ENCODE assay signal across 1 cellular context in the genomic region with DNA sequence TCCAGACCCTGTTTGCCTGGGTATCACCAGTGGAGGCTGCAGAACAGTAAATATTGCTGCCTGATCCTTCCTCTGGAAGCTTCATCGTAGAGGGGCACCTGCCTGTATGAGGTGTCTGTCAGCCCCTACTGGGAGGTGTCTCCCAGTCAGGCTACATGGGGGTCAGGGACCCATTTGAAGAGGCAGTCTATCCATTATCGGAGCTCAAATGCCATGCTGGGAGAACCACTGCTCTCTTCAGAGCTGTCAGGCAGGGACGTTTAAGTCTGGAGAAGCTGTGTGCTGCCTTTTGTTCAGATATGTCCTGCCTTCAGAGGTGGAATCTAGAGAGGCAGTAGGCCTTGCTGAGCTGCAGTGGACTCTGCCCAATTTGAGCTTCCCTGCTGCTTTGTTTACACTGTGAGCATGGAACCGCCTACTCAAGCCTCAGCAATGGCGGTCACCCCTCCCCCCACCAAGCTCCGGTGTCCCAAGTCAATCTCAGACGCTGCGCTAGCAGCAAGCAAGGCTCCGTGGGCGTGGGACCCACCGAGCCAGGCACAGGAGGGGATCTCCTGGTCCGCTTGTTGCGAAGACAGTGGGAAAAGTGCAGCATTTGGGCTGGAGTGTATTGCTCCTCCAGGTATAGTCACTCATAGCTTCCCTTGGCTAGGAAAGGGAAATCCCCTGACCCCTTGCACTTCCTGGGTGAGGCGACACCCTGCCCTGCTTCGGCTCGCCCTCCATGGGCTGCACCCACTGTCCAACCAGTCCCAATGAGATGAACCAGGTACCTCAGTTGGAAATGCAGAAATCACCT.
A peak's percentile ranks its signal among the peaks of the same experiment; 100 is the strongest.
TF ChIP-seq lines count a peak whose summit lies in the region.
"Not testable (repeated sequence)": the region's sequence is repeated elsewhere in the genome, so short reads cannot be mapped to it uniquely, and the experiment has no call there.

No MANE protein-coding gene starts in this region.

TF ChIP-seq in HepG2, 621 proteins besides CTCF, POLR2A, EP300 and RAD21 (continued from another document and continues in another):
- TF ChIP-seq, protein P1, sequence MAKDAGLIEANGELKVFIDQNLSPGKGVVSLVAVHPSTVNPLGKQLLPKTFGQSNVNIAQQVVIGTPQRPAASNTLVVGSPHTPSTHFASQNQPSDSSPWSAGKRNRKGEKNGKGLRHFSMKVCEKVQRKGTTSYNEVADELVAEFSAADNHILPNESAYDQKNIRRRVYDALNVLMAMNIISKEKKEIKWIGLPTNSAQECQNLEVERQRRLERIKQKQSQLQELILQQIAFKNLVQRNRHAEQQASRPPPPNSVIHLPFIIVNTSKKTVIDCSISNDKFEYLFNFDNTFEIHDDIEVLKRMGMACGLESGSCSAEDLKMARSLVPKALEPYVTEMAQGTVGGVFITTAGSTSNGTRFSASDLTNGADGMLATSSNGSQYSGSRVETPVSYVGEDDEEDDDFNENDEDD (CRISPR knock-in tag; IDR thresholded peaks at IDR 0.05; ENCODE audit: borderline replicate concordance): peak; percentile 53; the same call in 1 of the 2 replicates
- TF ChIP-seq SAP130 (CRISPR knock-in tag; IDR thresholded peaks at IDR 0.05; ENCODE audit: low read depth) (peak; percentile 82), KAT8 (CRISPR knock-in tag; IDR thresholded peaks at IDR 0.05) (peak; percentile 90), ZNF788 (CRISPR knock-in tag; IDR thresholded peaks at IDR 0.05; ENCODE audit: borderline replicate concordance) (peak; percentile 96; the same call in 1 of the 2 replicates), ZNF350 (CRISPR knock-in tag; IDR thresholded peaks at IDR 0.05; ENCODE audit: borderline replicate concordance, low read depth) (peak; percentile 74; the same call in 1 of the 2 replicates), ZNF747 (CRISPR knock-in tag; IDR thresholded peaks at IDR 0.05; ENCODE audit: borderline replicate concordance) (peak; percentile 91; the same call in 1 of the 2 replicates), STAG1 (CRISPR knock-in tag; IDR thresholded peaks at IDR 0.05) (peak; percentile 16), MIER3 (CRISPR knock-in tag; IDR thresholded peaks at IDR 0.05; ENCODE audit: borderline replicate concordance) (peak; percentile 91; the same call in 1 of the 2 replicates), ZNF772 (CRISPR knock-in tag; IDR thresholded peaks at IDR 0.05) (peak; percentile 94; the same call in 1 of the 2 replicates), ZNF781 (CRISPR knock-in tag; IDR thresholded peaks at IDR 0.05; ENCODE audit: borderline replicate concordance, not compliant biosample characterization) (peak; percentile 80), POLR2G (IDR thresholded peaks at IDR 0.05; ENCODE audit: low read depth, low read length) (peak; percentile 68), NFKBIZ (CRISPR knock-in tag; IDR thresholded peaks at IDR 0.05) (peak; percentile 56; the same call in 1 of the 2 replicates), ZSCAN21 (CRISPR knock-in tag; IDR thresholded peaks at IDR 0.05; ENCODE audit: borderline replicate concordance) (0 out of 2 replicates have a peak, but pooled peaks have one; percentile 68), ZNF792 (CRISPR knock-in tag; IDR thresholded peaks at IDR 0.05) (peak; percentile 95; the same call in 1 of the 2 replicates)
- TF ChIP-seq, protein P2, sequence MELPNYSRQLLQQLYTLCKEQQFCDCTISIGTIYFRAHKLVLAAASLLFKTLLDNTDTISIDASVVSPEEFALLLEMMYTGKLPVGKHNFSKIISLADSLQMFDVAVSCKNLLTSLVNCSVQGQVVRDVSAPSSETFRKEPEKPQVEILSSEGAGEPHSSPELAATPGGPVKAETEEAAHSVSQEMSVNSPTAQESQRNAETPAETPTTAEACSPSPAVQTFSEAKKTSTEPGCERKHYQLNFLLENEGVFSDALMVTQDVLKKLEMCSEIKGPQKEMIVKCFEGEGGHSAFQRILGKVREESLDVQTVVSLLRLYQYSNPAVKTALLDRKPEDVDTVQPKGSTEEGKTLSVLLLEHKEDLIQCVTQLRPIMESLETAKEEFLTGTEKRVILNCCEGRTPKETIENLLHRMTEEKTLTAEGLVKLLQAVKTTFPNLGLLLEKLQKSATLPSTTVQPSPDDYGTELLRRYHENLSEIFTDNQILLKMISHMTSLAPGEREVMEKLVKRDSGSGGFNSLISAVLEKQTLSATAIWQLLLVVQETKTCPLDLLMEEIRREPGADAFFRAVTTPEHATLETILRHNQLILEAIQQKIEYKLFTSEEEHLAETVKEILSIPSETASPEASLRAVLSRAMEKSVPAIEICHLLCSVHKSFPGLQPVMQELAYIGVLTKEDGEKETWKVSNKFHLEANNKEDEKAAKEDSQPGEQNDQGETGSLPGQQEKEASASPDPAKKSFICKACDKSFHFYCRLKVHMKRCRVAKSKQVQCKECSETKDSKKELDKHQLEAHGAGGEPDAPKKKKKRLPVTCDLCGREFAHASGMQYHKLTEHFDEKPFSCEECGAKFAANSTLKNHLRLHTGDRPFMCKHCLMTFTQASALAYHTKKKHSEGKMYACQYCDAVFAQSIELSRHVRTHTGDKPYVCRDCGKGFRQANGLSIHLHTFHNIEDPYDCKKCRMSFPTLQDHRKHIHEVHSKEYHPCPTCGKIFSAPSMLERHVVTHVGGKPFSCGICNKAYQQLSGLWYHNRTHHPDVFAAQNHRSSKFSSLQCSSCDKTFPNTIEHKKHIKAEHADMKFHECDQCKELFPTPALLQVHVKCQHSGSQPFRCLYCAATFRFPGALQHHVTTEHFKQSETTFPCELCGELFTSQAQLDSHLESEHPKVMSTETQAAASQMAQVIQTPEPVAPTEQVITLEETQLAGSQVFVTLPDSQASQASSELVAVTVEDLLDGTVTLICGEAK (IDR thresholded peaks at IDR 0.05): not testable (repeated sequence)
- TF ChIP-seq, protein P2 (CRISPR knock-in tag; IDR thresholded peaks at IDR 0.05): peak; percentile 83
- TF ChIP-seq, protein P3, sequence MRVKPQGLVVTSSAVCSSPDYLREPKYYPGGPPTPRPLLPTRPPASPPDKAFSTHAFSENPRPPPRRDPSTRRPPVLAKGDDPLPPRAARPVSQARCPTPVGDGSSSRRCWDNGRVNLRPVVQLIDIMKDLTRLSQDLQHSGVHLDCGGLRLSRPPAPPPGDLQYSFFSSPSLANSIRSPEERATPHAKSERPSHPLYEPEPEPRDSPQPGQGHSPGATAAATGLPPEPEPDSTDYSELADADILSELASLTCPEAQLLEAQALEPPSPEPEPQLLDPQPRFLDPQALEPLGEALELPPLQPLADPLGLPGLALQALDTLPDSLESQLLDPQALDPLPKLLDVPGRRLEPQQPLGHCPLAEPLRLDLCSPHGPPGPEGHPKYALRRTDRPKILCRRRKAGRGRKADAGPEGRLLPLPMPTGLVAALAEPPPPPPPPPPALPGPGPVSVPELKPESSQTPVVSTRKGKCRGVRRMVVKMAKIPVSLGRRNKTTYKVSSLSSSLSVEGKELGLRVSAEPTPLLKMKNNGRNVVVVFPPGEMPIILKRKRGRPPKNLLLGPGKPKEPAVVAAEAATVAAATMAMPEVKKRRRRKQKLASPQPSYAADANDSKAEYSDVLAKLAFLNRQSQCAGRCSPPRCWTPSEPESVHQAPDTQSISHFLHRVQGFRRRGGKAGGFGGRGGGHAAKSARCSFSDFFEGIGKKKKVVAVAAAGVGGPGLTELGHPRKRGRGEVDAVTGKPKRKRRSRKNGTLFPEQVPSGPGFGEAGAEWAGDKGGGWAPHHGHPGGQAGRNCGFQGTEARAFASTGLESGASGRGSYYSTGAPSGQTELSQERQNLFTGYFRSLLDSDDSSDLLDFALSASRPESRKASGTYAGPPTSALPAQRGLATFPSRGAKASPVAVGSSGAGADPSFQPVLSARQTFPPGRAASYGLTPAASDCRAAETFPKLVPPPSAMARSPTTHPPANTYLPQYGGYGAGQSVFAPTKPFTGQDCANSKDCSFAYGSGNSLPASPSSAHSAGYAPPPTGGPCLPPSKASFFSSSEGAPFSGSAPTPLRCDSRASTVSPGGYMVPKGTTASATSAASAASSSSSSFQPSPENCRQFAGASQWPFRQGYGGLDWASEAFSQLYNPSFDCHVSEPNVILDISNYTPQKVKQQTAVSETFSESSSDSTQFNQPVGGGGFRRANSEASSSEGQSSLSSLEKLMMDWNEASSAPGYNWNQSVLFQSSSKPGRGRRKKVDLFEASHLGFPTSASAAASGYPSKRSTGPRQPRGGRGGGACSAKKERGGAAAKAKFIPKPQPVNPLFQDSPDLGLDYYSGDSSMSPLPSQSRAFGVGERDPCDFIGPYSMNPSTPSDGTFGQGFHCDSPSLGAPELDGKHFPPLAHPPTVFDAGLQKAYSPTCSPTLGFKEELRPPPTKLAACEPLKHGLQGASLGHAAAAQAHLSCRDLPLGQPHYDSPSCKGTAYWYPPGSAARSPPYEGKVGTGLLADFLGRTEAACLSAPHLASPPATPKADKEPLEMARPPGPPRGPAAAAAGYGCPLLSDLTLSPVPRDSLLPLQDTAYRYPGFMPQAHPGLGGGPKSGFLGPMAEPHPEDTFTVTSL (CRISPR knock-in tag; IDR thresholded peaks at IDR 0.05; ENCODE audit: borderline replicate concordance): peak; percentile 85
- TF ChIP-seq, protein P4, sequence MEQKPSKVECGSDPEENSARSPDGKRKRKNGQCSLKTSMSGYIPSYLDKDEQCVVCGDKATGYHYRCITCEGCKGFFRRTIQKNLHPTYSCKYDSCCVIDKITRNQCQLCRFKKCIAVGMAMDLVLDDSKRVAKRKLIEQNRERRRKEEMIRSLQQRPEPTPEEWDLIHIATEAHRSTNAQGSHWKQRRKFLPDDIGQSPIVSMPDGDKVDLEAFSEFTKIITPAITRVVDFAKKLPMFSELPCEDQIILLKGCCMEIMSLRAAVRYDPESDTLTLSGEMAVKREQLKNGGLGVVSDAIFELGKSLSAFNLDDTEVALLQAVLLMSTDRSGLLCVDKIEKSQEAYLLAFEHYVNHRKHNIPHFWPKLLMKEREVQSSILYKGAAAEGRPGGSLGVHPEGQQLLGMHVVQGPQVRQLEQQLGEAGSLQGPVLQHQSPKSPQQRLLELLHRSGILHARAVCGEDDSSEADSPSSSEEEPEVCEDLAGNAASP (CRISPR knock-in tag; IDR thresholded peaks at IDR 0.05; ENCODE audit: borderline replicate concordance): peak; percentile 57; the same call in 1 of the 2 replicates
- TF ChIP-seq, protein P5, sequence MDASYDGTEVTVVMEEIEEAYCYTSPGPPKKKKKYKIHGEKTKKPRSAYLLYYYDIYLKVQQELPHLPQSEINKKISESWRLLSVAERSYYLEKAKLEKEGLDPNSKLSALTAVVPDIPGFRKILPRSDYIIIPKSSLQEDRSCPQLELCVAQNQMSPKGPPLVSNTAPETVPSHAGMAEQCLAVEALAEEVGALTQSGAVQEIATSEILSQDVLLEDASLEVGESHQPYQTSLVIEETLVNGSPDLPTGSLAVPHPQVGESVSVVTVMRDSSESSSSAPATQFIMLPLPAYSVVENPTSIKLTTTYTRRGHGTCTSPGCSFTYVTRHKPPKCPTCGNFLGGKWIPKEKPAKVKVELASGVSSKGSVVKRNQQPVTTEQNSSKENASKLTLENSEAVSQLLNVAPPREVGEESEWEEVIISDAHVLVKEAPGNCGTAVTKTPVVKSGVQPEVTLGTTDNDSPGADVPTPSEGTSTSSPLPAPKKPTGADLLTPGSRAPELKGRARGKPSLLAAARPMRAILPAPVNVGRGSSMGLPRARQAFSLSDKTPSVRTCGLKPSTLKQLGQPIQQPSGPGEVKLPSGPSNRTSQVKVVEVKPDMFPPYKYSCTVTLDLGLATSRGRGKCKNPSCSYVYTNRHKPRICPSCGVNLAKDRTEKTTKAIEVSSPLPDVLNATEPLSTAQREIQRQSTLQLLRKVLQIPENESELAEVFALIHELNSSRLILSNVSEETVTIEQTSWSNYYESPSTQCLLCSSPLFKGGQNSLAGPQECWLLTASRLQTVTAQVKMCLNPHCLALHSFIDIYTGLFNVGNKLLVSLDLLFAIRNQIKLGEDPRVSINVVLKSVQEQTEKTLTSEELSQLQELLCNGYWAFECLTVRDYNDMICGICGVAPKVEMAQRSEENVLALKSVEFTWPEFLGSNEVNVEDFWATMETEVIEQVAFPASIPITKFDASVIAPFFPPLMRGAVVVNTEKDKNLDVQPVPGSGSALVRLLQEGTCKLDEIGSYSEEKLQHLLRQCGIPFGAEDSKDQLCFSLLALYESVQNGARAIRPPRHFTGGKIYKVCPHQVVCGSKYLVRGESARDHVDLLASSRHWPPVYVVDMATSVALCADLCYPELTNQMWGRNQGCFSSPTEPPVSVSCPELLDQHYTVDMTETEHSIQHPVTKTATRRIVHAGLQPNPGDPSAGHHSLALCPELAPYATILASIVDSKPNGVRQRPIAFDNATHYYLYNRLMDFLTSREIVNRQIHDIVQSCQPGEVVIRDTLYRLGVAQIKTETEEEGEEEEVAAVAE (CRISPR knock-in tag; IDR thresholded peaks at IDR 0.05; ENCODE audit: borderline replicate concordance): 0 out of 2 replicates have a peak, but pooled peaks have one; percentile 61
- TF ChIP-seq, protein P6, sequence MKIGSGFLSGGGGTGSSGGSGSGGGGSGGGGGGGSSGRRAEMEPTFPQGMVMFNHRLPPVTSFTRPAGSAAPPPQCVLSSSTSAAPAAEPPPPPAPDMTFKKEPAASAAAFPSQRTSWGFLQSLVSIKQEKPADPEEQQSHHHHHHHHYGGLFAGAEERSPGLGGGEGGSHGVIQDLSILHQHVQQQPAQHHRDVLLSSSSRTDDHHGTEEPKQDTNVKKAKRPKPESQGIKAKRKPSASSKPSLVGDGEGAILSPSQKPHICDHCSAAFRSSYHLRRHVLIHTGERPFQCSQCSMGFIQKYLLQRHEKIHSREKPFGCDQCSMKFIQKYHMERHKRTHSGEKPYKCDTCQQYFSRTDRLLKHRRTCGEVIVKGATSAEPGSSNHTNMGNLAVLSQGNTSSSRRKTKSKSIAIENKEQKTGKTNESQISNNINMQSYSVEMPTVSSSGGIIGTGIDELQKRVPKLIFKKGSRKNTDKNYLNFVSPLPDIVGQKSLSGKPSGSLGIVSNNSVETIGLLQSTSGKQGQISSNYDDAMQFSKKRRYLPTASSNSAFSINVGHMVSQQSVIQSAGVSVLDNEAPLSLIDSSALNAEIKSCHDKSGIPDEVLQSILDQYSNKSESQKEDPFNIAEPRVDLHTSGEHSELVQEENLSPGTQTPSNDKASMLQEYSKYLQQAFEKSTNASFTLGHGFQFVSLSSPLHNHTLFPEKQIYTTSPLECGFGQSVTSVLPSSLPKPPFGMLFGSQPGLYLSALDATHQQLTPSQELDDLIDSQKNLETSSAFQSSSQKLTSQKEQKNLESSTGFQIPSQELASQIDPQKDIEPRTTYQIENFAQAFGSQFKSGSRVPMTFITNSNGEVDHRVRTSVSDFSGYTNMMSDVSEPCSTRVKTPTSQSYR (CRISPR knock-in tag; IDR thresholded peaks at IDR 0.05; ENCODE audit: borderline replicate concordance): peak; percentile 100
